14 cellular contexts compared by ENCODE assay signal in the genomic region with DNA sequence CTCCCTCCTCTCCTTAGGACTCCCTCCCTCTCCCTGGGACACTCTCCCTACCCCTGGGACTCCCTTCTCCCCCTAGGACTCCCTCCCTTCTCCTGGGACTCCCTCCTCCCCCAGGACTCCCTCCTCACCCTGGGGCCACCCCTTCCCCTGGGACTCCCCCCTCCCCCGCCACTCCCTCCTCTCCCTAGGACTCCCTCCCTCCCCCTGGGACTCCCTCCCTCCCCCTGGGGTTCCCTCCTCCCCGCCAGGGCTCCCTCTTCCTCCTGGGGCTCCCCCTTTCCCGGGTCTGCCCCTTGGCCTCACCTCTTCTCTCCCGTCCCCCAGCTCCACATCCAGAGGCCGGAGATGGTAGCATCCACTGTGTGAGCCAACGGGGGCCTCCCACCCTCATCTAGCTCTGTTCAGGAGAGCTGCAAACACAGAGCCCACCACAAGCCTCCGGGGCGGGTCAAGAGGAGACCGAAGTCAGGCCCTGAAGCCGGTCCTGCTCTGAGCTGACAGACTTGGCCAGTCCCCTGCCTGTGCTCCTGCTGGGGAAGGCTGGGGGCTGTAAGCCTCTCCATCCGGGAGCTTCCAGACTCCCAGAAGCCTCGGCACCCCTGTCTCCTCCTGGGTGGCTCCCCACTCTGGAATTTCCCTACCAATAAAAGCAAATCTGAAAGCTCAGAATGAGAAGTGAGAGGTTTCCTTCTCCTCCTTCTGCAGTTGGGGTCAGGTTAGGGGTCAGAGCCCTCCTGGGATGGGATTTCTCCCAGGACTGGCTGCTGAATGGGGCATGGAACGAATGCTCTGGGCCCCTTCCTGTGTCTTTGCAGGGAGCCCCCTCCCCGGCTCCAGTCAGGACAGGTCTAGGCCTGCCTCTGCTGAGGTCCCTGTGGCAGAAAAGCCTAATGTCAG. TPM values are rescaled to one million over a fixed set of nuclear protein-coding genes. Genes with fewer than 3 reads are reported as not detected.
DNase-seq lines count a peak whose midpoint lies in the region; ATAC-seq, FAIRE-seq and TF ChIP-seq lines count a peak whose summit lies in the region.
"Had no signal": no experiment of that assay in that cellular context is flagged by ENCODE, and none has a peak within 500 bp of the region (broad histone marks: within the 10 kb centered on the region; RNA-seq: fewer than 3 reads in every experiment).

No MANE protein-coding gene starts in this region.

- H3K4me1 Mint-ChIP-seq in activated CD8-positive, alpha-beta T cell treated with anti-CD3 and anti-CD28 coated beads, Interleukin-2, amount 10 ng/mL, durations not matched to agents 7 days and 5 days (ENCODE audit: low read depth): peaks cover 25% of the 10 kb centered on the region

- H3K27ac Mint-ChIP-seq in activated CD8-positive, alpha-beta T cell treated with anti-CD3 and anti-CD28 coated beads, Interleukin-2, amount 10 ng/mL, durations not matched to agents 7 days and 5 days: peak overlapping the region; percentile 78

- POLR2A ChIA-PET in activated CD8-positive, alpha-beta T cell treated with anti-CD3 and anti-CD28 coated beads, Interleukin-2, amount 10 ng/mL, durations not matched to agents 7 days and 5 days (lab: Charles Lee): interaction anchor here (1.2 to 1.5 kb wide), 2 partner anchors 10 to 143 kb away, joined by 3 to 4 read pairs; a partner anchor contains a TSS

- peak; percentile 19 for DNase-seq in AG20443 (ENCODE audit: low spot score)
- DNase-seq in GM12891 (ENCODE audit: insufficient read length, low spot score): peak; percentile 39
- no peak for DNase-seq in activated CD8-positive, alpha-beta T cell treated with anti-CD3 and anti-CD28 coated beads, Interleukin-2, amount 10 ng/mL, durations not matched to agents 7 days and 5 days
- DNase-seq in left kidney (ENCODE audit: low read depth, low spot score): peak; percentile 45
- DNase-seq in NCI-H1436 treated with DMSO at 0.1 percent for 48 hours (lab: John Stamatoyannopoulos, UW): no peak
- DNase-seq in germinal center (ENCODE audit: low spot score): no peak
- DNase-seq: COR-L47, foreskin melanocyte, Kasumi-1, NCI-H748 treated with DMSO at 0.1 percent for 48 hours had no signal

- no peaks in the 10 kb centered on the region for H3K9me3 Mint-ChIP-seq in activated CD8-positive, alpha-beta T cell treated with anti-CD3 and anti-CD28 coated beads, Interleukin-2, amount 10 ng/mL, durations not matched to agents 7 days and 5 days (ENCODE audit: insufficient read depth)

- no peak overlapping the region for H3K4me3 Mint-ChIP-seq in activated CD8-positive, alpha-beta T cell treated with anti-CD3 and anti-CD28 coated beads, Interleukin-2, amount 10 ng/mL, durations not matched to agents 7 days and 5 days

- CTCF ChIA-PET in activated CD8-positive, alpha-beta T cell treated with anti-CD3 and anti-CD28 coated beads, Interleukin-2, amount 10 ng/mL, durations not matched to agents 7 days and 5 days (lab: Charles Lee): interaction anchor here (1.0 to 1.1 kb wide), 2 partner anchors 59 to 166 kb away, joined by 3 read pairs; a partner anchor contains a TSS

- ATAC-seq in activated CD8-positive, alpha-beta T cell treated with anti-CD3 and anti-CD28 coated beads, Interleukin-2, amount 10 ng/mL, durations not matched to agents 7 days and 5 days: no peak
- ATAC-seq in HG02588 (IDR thresholded peaks at IDR 0.05; ENCODE audit: unreplicated experiment) (no peak), GM21526 (IDR thresholded peaks at IDR 0.05; ENCODE audit: low FRiP score, unreplicated experiment) (no peak)

- TF ChIP-seq POLR2A in GM12891 (IDR thresholded peaks at IDR 0.05; ENCODE audit: low read depth, low read length): no peak

- no peaks in the 10 kb centered on the region for H3K36me3 Mint-ChIP-seq in activated CD8-positive, alpha-beta T cell treated with anti-CD3 and anti-CD28 coated beads, Interleukin-2, amount 10 ng/mL, durations not matched to agents 7 days and 5 days (ENCODE audit: low read depth)

- no peaks in the 10 kb centered on the region for H3K27me3 Mint-ChIP-seq in activated CD8-positive, alpha-beta T cell treated with anti-CD3 and anti-CD28 coated beads, Interleukin-2, amount 10 ng/mL, durations not matched to agents 7 days and 5 days (ENCODE audit: low read depth)

- no peak for FAIRE-seq in GM12891 (lab: Jason Lieb, UNC)
- FAIRE-seq: bronchial epithelial cell had no signal

TF ChIP-seq in GM12891, 5 proteins besides CTCF, POLR2A, EP300 and RAD21:
- TF ChIP-seq SPI1 (IDR thresholded peaks at IDR 0.05; ENCODE audit: low read depth, low read length): peak; percentile 73
- TF ChIP-seq PAX5 (IDR thresholded peaks at IDR 0.05; ENCODE audit: insufficient read depth, low read length, severe bottlenecking): no peak
- no peak for TF ChIP-seq TAF1 (IDR thresholded peaks at IDR 0.05; ENCODE audit: low read depth, low read length)

RNA-seq across cellular contexts. Expression of a gene that starts 1.4 kb away (rescaled TPM):
- 0.01 TPM for polyA plus RNA-seq in GM12891 (2012; ENCODE audit: low read depth, missing spikeins)
- total RNA-seq in activated CD8-positive, alpha-beta T cell treated with anti-CD3 and anti-CD28 coated beads, Interleukin-2, amount 10 ng/mL, durations not matched to agents 7 days and 5 days: not detected
- total RNA-seq: bronchial epithelial cell, thoracic aorta had no signal

RNA-seq across cellular contexts. Expression of a gene that starts 49.2 kb away (rescaled TPM):
- 7.1 TPM for polyA plus RNA-seq in GM12891 (2012; ENCODE audit: low read depth, missing spikeins)
- total RNA-seq in activated CD8-positive, alpha-beta T cell treated with anti-CD3 and anti-CD28 coated beads, Interleukin-2, amount 10 ng/mL, durations not matched to agents 7 days and 5 days: not detected
- total RNA-seq: thoracic aorta had no signal

Comparison
In these comparisons a context has a peak if more than half of its experiments do, and no peak if none do; other contexts are left out.
1. DNase-seq: peak in AG20443 (single experiment), GM12891 (single experiment) and left kidney (single experiment); none in activated CD8-positive, alpha-beta T cell treated with anti-CD3 and anti-CD28 coated beads, Interleukin-2, amount 10 ng/mL, durations not matched to agents 7 days and 5 days (single experiment), NCI-H1436 treated with DMSO at 0.1 percent for 48 hours (single experiment) and germinal center (single experiment).